Comparison of ENCODE assay signal across 10 cellular contexts in genomic region chr2:176177580-176178270, GRCh38. TPM values are rescaled to one million over a fixed set of nuclear protein-coding genes. Genes with fewer than 3 reads are reported as not detected.
DNase-seq lines count a peak whose midpoint lies in the region; ATAC-seq and TF ChIP-seq lines count a peak whose summit lies in the region.
"Had no signal": no experiment of that assay in that cellular context is flagged by ENCODE, and none has a peak within 500 bp of the region (broad histone marks: within the 10 kb centered on the region; RNA-seq: fewer than 3 reads in every experiment).

No MANE protein-coding gene starts in this region.

- H3K27ac Mint-ChIP-seq in activated naive CD4-positive, alpha-beta T cell treated with anti-CD3 and anti-CD28 coated beads for 36 hours = no peak overlapping the region
- H3K27ac Mint-ChIP-seq: dendritic cell treated with granulocyte-macrophage colony-stimulating factor and Interleukin-4, amounts not matched to agents 40 ng/mL and 50 ng/mL, for 4 days had no signal

- H3K9me3 Mint-ChIP-seq in activated naive CD4-positive, alpha-beta T cell treated with anti-CD3 and anti-CD28 coated beads for 36 hours = no peaks in the 10 kb centered on the region
- H3K9me3 Mint-ChIP-seq: dendritic cell treated with granulocyte-macrophage colony-stimulating factor and Interleukin-4, amounts not matched to agents 40 ng/mL and 50 ng/mL, for 4 days had no signal

- ATAC-seq in HG02642 (IDR thresholded peaks at IDR 0.05; ENCODE audit: poor library complexity, unreplicated experiment) = no peak
- no peak for ATAC-seq in HG02678 (IDR thresholded peaks at IDR 0.05; ENCODE audit: unreplicated experiment)

- no peaks in the 10 kb centered on the region for H3K36me3 Mint-ChIP-seq in activated naive CD4-positive, alpha-beta T cell treated with anti-CD3 and anti-CD28 coated beads for 36 hours (ENCODE audit: low read depth)

- H3K27me3 ChIP-seq in tibial artery = peaks cover 0 to 68% of the 10 kb centered on the region in 2 donors

- H3K27me3 Mint-ChIP-seq in activated naive CD4-positive, alpha-beta T cell treated with anti-CD3 and anti-CD28 coated beads for 36 hours (ENCODE audit: low read depth) = peaks cover 76% of the 10 kb centered on the region

- H3K27ac ChIP-seq in tibial artery = no peak overlapping the region

- no peaks in the 10 kb centered on the region for H3K36me3 ChIP-seq in tibial artery

- no peak for TF ChIP-seq CTCF in tibial artery (IDR thresholded peaks at IDR 0.05)

- H3K9me3 ChIP-seq in tibial artery = no peaks in the 10 kb centered on the region

- H3K4me1 ChIP-seq in tibial artery = peaks cover 0 to 13% (median 8%) of the 10 kb centered on the region in 4 donors

- intact Hi-C loops in activated naive CD4-positive, alpha-beta T cell treated with anti-CD3 and anti-CD28 coated beads for 36 hours (cut with micrococcal nuclease) = no loop called here
- intact Hi-C loops in tibial artery (cut with DNase I; ENCODE audit: low total_unique reads) = no loop called here

- CTCF ChIA-PET in activated naive CD4-positive, alpha-beta T cell treated with anti-CD3 and anti-CD28 coated beads for 36 hours (lab: Charles Lee) = no interaction called here

- peak overlapping the region; percentile 20 to 39 for H3K4me3 ChIP-seq in tibial artery

- no peak for DNase-seq in activated naive CD4-positive, alpha-beta T cell treated with anti-CD3 and anti-CD28 coated beads for 36 hours
- DNase-seq in activated naive CD4-positive, alpha-beta T cell treated with anti-CD3 and anti-CD28 coated beads, Interleukin-2, amount 50 U/mL, for 16 hours = no peak
- peak; percentile 39 for DNase-seq in RKO (ENCODE audit: low spot score)
- peak; percentile 67 for DNase-seq in iPS-NIHi11 (ENCODE audit: low spot score)
- no peak for DNase-seq in tibial artery
- DNase-seq in amniotic stem cell (lab: John Stamatoyannopoulos, UW) = no peak
- DNase-seq: SHP77 treated with DMSO at 0.1 percent for 48 hours had no signal

- peak overlapping the region; percentile 39 for H3K4me3 Mint-ChIP-seq in activated naive CD4-positive, alpha-beta T cell treated with anti-CD3 and anti-CD28 coated beads for 36 hours
- H3K4me3 Mint-ChIP-seq: dendritic cell treated with granulocyte-macrophage colony-stimulating factor and Interleukin-4, amounts not matched to agents 40 ng/mL and 50 ng/mL, for 4 days had no signal

- H3K4me1 Mint-ChIP-seq in activated naive CD4-positive, alpha-beta T cell treated with anti-CD3 and anti-CD28 coated beads for 36 hours (ENCODE audit: low read depth) = peaks cover 17% of the 10 kb centered on the region

RNA-seq across cellular contexts. Expression of gene HOXD1, which starts 10.7 kb away (rescaled TPM):
- total RNA-seq in activated naive CD4-positive, alpha-beta T cell treated with anti-CD3 and anti-CD28 coated beads for 36 hours = not detected

RNA-seq across cellular contexts. Expression of gene HOXD3, which starts 20.6 kb away (rescaled TPM):
- not detected for total RNA-seq in activated naive CD4-positive, alpha-beta T cell treated with anti-CD3 and anti-CD28 coated beads for 36 hours

RNA-seq across cellular contexts. Expression of gene HOXD4, which starts 26.4 kb away (rescaled TPM):
- total RNA-seq in activated naive CD4-positive, alpha-beta T cell treated with anti-CD3 and anti-CD28 coated beads for 36 hours = not detected

RNA-seq across cellular contexts. Expression of gene HOXD8, which starts 48.2 kb away (rescaled TPM):
- not detected for total RNA-seq in activated naive CD4-positive, alpha-beta T cell treated with anti-CD3 and anti-CD28 coated beads for 36 hours

RNA-seq across cellular contexts. Expression of gene HOXD9, which starts 55.2 kb away (rescaled TPM):
- not detected for total RNA-seq in activated naive CD4-positive, alpha-beta T cell treated with anti-CD3 and anti-CD28 coated beads for 36 hours

Comparison
In these comparisons a context has a peak if more than half of its experiments do, and no peak if none do; other contexts are left out.
1. DNase-seq: peak in RKO (single experiment) and iPS-NIHi11 (single experiment); none in activated naive CD4-positive, alpha-beta T cell treated with anti-CD3 and anti-CD28 coated beads for 36 hours (single experiment), activated naive CD4-positive, alpha-beta T cell treated with anti-CD3 and anti-CD28 coated beads, Interleukin-2, amount 50 U/mL, for 16 hours (single experiment), tibial artery (0 of 2) and amniotic stem cell (single experiment).